In the genomic region with DNA sequence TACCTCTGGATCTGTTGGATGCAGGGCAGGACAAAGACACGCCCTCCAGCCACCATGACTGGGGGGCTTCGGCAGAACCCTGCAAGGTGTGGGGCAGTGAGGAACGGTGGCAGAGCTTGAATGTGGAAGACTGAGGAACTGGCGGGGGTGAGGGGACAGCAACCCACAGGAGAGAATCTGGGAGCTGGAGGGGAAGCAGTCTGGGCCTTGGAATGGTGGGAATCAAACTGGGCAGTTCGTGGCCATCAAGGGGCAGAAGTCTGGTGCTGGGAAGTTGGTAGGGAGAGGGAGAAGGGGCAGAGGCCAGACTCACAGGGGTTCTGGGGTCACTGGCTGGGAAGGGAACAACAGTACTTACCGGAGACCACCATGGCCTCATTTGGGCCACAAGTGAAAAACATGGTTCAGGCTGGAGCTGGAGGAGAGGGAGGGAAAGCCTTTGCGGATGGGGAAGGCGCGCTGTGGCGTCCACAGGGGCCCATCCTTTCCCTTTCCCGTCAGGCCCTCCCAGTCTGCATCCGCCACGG, we compare ENCODE assay signal across 6 cellular contexts. TPM values are rescaled to one million over a fixed set of nuclear protein-coding genes. Genes with fewer than 3 reads are reported as not detected.
A peak's percentile ranks its signal among the peaks of the same experiment; 100 is the strongest.
DNase-seq lines count a peak whose midpoint lies in the region; ATAC-seq and TF ChIP-seq lines count a peak whose summit lies in the region.

No MANE protein-coding gene starts in this region.

- H3K27ac ChIP-seq in C4-2B, result peak overlapping the region; percentile 90
- no peak overlapping the region for H3K27ac ChIP-seq in SK-N-MC

- peaks cover 14% of the 10 kb centered on the region for H3K36me3 ChIP-seq in SK-N-MC (ENCODE audit: insufficient read depth, low read length)

- H3K4me3 ChIP-seq in SK-N-MC (peak overlapping the region; percentile 92), iPS-11a (ENCODE audit: low read depth, low read length) (peak overlapping the region; percentile 86)

- peak overlapping the region; percentile 68 for H3K9ac ChIP-seq in SK-N-MC (ENCODE audit: insufficient read length)

- DNase-seq in SK-N-MC (ENCODE audit: low read depth, low spot score) (no peak), mucosa of gallbladder (ENCODE audit: low spot score) (no peak)

- no peak for TF ChIP-seq CTCF in C4-2B (conservative IDR thresholded peaks at IDR 0.05)

- ATAC-seq in GM21786 (IDR thresholded peaks at IDR 0.05; ENCODE audit: unreplicated experiment) (no peak), HG02938 (IDR thresholded peaks at IDR 0.05; ENCODE audit: unreplicated experiment) (no peak)

- no peaks in the 10 kb centered on the region for H3K9me3 ChIP-seq in SK-N-MC (ENCODE audit: low read depth, low read length)

RNA-seq across cellular contexts. Expression of gene FLOT1, which starts 0.6 kb away (rescaled TPM):
- 177 TPM for total RNA-seq in mucosa of gallbladder

RNA-seq across cellular contexts. Expression of gene IER3, which starts 2.5 kb away (rescaled TPM):
- 61.7 TPM for total RNA-seq in mucosa of gallbladder

RNA-seq across cellular contexts. Expression of gene TUBB, which starts 21.7 kb away (rescaled TPM):
- total RNA-seq in mucosa of gallbladder, result 277 TPM

RNA-seq across cellular contexts. Expression of gene MDC1, which starts 24.8 kb away (rescaled TPM):
- 33.4 TPM for total RNA-seq in mucosa of gallbladder

RNA-seq across cellular contexts. Expression of gene NRM, which starts 51.1 kb away (rescaled TPM):
- 7.7 TPM for total RNA-seq in mucosa of gallbladder
